Comparison of ENCODE assay signal across 15 cellular contexts in the genomic region with DNA sequence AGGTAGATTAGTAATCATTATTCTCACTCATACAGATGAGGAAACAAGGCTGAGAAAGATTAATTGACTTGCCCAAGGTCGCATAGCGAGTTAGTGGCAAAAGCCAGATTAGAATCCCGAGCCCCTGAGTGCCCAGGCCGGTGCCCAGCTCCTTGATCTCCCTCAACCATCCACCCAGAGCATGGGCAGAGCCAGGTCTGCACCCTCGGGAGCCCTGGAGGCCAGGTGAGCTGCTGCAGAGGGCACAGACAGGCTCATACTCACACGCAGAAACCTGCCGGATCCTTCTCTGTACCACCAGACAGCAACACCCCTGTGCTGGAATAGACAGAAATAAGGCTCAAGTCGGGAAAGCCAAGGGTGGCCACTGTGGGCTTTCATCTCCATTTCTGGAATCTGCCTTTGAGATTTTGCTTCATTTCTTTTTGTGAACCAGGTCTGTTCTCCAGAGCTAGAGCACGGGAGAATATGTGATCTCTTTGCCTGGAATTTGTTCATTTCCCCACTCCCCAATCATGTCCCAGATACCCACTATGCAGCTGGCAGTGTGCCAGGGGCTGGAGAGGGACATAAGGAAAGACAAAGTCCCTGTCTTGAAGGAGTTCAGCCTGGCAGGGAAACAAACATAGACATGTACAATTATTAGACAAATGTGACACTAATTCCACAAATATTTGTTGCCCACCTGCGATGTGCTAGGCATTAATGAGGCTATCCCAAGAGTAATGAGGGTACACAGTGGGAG. TPM values are rescaled to one million over a fixed set of nuclear protein-coding genes. Genes with fewer than 3 reads are reported as not detected.
A peak's percentile ranks its signal among the peaks of the same experiment; 100 is the strongest.
DNase-seq lines count a peak whose midpoint lies in the region; ATAC-seq and TF ChIP-seq lines count a peak whose summit lies in the region.
"Had no signal": no experiment of that assay in that cellular context is flagged by ENCODE, and none has a peak within 500 bp of the region (broad histone marks: within the 10 kb centered on the region; RNA-seq: fewer than 3 reads in every experiment).

No MANE protein-coding gene starts in this region.

- H3K4me1 ChIP-seq in BLaER1 treated with 17β-estradiol and CSF1 and Interleukin-3, amounts not matched to agents 10 nM and 100 nM, result peaks cover 19 to 58% (median 43%) of the 10 kb centered on the region in 10 experiments
- peaks cover 9% of the 10 kb centered on the region for H3K4me1 ChIP-seq in mesenchymal stem cell (ENCODE audit: control insufficient read depth, insufficient read depth, low read depth, low read length)
- peaks cover 12 to 97% (median 62%) of the 10 kb centered on the region in 6 donors for H3K4me1 ChIP-seq in spleen

- 89% methylated on average over 9 of the region's 10 CpGs for WGBS in mesenchymal stem cell
- WGBS in spleen, 5 donors, result 58 to 80% (median 70%) methylated on average over 8 to 10 of the region's 10 CpGs

- H3K14ac ChIP-seq in mesenchymal stem cell (ENCODE audit: low read length in 2 of 2), result peak overlapping the region in 1 of 2 experiments; percentile 26

- TF ChIP-seq EP300 in Ishikawa (IDR thresholded peaks at IDR 0.05; ENCODE audit: borderline replicate concordance), result no peak

- H4K91ac ChIP-seq in mesenchymal stem cell (ENCODE audit: low read length), result peak overlapping the region; percentile 77

- H2AFZ ChIP-seq in mesenchymal stem cell (ENCODE audit: low read depth, low read length), result no peak overlapping the region

- H2AK5ac ChIP-seq in mesenchymal stem cell (ENCODE audit: low read length, severe bottlenecking), result no peak overlapping the region

- H4K8ac ChIP-seq in mesenchymal stem cell (ENCODE audit: low read length), result peak overlapping the region; percentile 47

- no peak overlapping the region for H3K9ac ChIP-seq in BLaER1 treated with 17β-estradiol and CSF1 and Interleukin-3, amounts not matched to agents 10 nM and 100 nM
- H3K9ac ChIP-seq in mesenchymal stem cell (ENCODE audit: low read length), result no peak overlapping the region

- no peak overlapping the region for H3K27ac ChIP-seq in BLaER1 treated with 17β-estradiol and CSF1 and Interleukin-3, amounts not matched to agents 10 nM and 100 nM
- H3K27ac ChIP-seq in mesenchymal stem cell (ENCODE audit: low read length, poor library complexity, severe bottlenecking) (no peak overlapping the region), spleen (peak overlapping the region; percentile 27 to 95 (median 68))

- TF ChIP-seq POLR2A in spleen (IDR thresholded peaks at IDR 0.05), result no peak

- no peak overlapping the region for H3K23ac ChIP-seq in mesenchymal stem cell (ENCODE audit: low read length in 2 of 2)

- TF ChIP-seq RAD21 in Ishikawa (IDR thresholded peaks at IDR 0.05; ENCODE audit: low read depth), result no peak

- peaks cover 0 to 11% (median 1%) of the 10 kb centered on the region in 11 experiments; a peak in 9 of 22 replicates for H4K20me1 ChIP-seq in BLaER1 treated with 17β-estradiol and CSF1 and Interleukin-3, amounts not matched to agents 10 nM and 100 nM

- H2BK12ac ChIP-seq in mesenchymal stem cell (ENCODE audit: low read length in 2 of 2), result peak overlapping the region; percentile 91 to 92

- peak overlapping the region in 8 of 11 experiments; percentile 30 to 64 (median 53); a peak in 14 of 22 replicates for H3K4me2 ChIP-seq in BLaER1 treated with 17β-estradiol and CSF1 and Interleukin-3, amounts not matched to agents 10 nM and 100 nM
- no peak overlapping the region for H3K4me2 ChIP-seq in mesenchymal stem cell (ENCODE audit: low read length, poor library complexity, severe bottlenecking)

- H3K36me3 ChIP-seq in BLaER1 treated with 17β-estradiol and CSF1 and Interleukin-3, amounts not matched to agents 10 nM and 100 nM, result no peaks in the 10 kb centered on the region
- H3K36me3 ChIP-seq in mesenchymal stem cell (ENCODE audit: control insufficient read depth in 1 of 2, insufficient read depth in 2 of 2, low read depth in 1 of 2, low read length in 2 of 2), result no peaks in the 10 kb centered on the region
- H3K36me3 ChIP-seq in spleen, result peaks cover 0 to 2% (median 0%) of the 10 kb centered on the region in 6 donors
- H3K36me3 ChIP-seq: Peyer's patch had no signal

- DNase-seq in mesenchymal stem cell (peak; percentile 24), spleen (no peak), NCI-H1436 (lab: John Stamatoyannopoulos, UW) (no peak), NCI-H1105 (lab: John Stamatoyannopoulos, UW) (no peak)
- no peak for DNase-seq in stimulated activated CD4-positive, alpha-beta T cell treated with anti-CD3 and anti-CD28 coated beads, Interleukin-4, amount 100 ng/mL, for 24 hours
- DNase-seq: CD8-positive, alpha-beta T cell; H7; NCI-H774; Peyer's patch; SHP77 had no signal

- intact Hi-C loops in spleen (cut with DNase I; ENCODE audit: low total_unique reads), result no loop called here

- H3K18ac ChIP-seq in mesenchymal stem cell (ENCODE audit: low read depth in 1 of 2, low read length in 2 of 2), result peak overlapping the region; percentile 40 to 90

- no peak for TF ChIP-seq CTCF in spleen (IDR thresholded peaks at IDR 0.05 in 8 of 11, conservative IDR thresholded peaks at IDR 0.05 in 3 of 11)

- no peak overlapping the region for H3K4me3 ChIP-seq in BLaER1 treated with 17β-estradiol and CSF1 and Interleukin-3, amounts not matched to agents 10 nM and 100 nM
- H3K4me3 ChIP-seq in mesenchymal stem cell (ENCODE audit: insufficient read depth in 1 of 2, low read depth in 1 of 2, low read length in 2 of 2), result no peak overlapping the region
- H3K4me3 ChIP-seq in spleen, result peak overlapping the region in 4 of 8 donors; percentile 2 to 76 (median 38)
- H3K4me3 ChIP-seq: Peyer's patch had no signal

- H3K79me1 ChIP-seq in mesenchymal stem cell (replicated peaks; ENCODE audit: low read length, poor library complexity, severe bottlenecking), result no peaks in the 10 kb centered on the region

- ATAC-seq in GM18861 (IDR thresholded peaks at IDR 0.05; ENCODE audit: unreplicated experiment), result no peak
- ATAC-seq: CD8-positive, alpha-beta T cell; SK-N-SH treated with all-trans-retinoic acid at 6 μM for 48 hours had no signal

- no peak overlapping the region for H2BK5ac ChIP-seq in mesenchymal stem cell (ENCODE audit: low read depth, low read length, poor library complexity, severe bottlenecking)

- peak overlapping the region; percentile 67 to 75 for H3K4ac ChIP-seq in mesenchymal stem cell (ENCODE audit: low read depth in 1 of 2, low read length in 2 of 2)

- H3K9me3 ChIP-seq in BLaER1 treated with 17β-estradiol and CSF1 and Interleukin-3, amounts not matched to agents 10 nM and 100 nM (replicated peaks in 1 of 11), result no peaks in the 10 kb centered on the region
- H3K9me3 ChIP-seq in mesenchymal stem cell (ENCODE audit: control insufficient read depth, low read length), result no peaks in the 10 kb centered on the region
- H3K9me3 ChIP-seq in spleen, result no peaks in the 10 kb centered on the region
- H3K9me3 ChIP-seq: Peyer's patch had no signal

- peak overlapping the region; percentile 44 for H2BK15ac ChIP-seq in mesenchymal stem cell (ENCODE audit: low read depth, poor library complexity, severe bottlenecking)

- peak overlapping the region; percentile 39 for H2BK120ac ChIP-seq in mesenchymal stem cell (ENCODE audit: low read depth, low read length)

- H3K27me3 ChIP-seq in BLaER1 treated with 17β-estradiol and CSF1 and Interleukin-3, amounts not matched to agents 10 nM and 100 nM, result peaks cover 30 to 47% (median 40%) of the 10 kb centered on the region in 11 experiments
- H3K27me3 ChIP-seq in mesenchymal stem cell (ENCODE audit: control insufficient read depth in 1 of 2, insufficient read depth in 1 of 2, low read length in 2 of 2) (peaks cover 26 to 57% of the 10 kb centered on the region in 2 experiments), spleen (replicated peaks in 1 of 7) (peaks cover 0 to 85% (median 11%) of the 10 kb centered on the region in 7 donors)
- H3K27me3 ChIP-seq: Peyer's patch had no signal

TF ChIP-seq in Ishikawa, 13 proteins besides CTCF, POLR2A, EP300 and RAD21 (continues in another document):
- TF ChIP-seq, protein P1, sequence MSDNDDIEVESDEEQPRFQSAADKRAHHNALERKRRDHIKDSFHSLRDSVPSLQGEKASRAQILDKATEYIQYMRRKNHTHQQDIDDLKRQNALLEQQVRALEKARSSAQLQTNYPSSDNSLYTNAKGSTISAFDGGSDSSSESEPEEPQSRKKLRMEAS (IDR thresholded peaks at IDR 0.05), result no peak
- TF ChIP-seq, protein P2, sequence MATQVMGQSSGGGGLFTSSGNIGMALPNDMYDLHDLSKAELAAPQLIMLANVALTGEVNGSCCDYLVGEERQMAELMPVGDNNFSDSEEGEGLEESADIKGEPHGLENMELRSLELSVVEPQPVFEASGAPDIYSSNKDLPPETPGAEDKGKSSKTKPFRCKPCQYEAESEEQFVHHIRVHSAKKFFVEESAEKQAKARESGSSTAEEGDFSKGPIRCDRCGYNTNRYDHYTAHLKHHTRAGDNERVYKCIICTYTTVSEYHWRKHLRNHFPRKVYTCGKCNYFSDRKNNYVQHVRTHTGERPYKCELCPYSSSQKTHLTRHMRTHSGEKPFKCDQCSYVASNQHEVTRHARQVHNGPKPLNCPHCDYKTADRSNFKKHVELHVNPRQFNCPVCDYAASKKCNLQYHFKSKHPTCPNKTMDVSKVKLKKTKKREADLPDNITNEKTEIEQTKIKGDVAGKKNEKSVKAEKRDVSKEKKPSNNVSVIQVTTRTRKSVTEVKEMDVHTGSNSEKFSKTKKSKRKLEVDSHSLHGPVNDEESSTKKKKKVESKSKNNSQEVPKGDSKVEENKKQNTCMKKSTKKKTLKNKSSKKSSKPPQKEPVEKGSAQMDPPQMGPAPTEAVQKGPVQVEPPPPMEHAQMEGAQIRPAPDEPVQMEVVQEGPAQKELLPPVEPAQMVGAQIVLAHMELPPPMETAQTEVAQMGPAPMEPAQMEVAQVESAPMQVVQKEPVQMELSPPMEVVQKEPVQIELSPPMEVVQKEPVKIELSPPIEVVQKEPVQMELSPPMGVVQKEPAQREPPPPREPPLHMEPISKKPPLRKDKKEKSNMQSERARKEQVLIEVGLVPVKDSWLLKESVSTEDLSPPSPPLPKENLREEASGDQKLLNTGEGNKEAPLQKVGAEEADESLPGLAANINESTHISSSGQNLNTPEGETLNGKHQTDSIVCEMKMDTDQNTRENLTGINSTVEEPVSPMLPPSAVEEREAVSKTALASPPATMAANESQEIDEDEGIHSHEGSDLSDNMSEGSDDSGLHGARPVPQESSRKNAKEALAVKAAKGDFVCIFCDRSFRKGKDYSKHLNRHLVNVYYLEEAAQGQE (IDR thresholded peaks at IDR 0.05; ENCODE audit: low read depth), result no peak
- TF ChIP-seq, protein P3, sequence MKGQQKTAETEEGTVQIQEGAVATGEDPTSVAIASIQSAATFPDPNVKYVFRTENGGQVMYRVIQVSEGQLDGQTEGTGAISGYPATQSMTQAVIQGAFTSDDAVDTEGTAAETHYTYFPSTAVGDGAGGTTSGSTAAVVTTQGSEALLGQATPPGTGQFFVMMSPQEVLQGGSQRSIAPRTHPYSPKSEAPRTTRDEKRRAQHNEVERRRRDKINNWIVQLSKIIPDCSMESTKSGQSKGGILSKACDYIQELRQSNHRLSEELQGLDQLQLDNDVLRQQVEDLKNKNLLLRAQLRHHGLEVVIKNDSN (IDR thresholded peaks at IDR 0.05), result no peak
- TF ChIP-seq CEBPB (IDR thresholded peaks at IDR 0.05) (no peak), TCF12 (IDR thresholded peaks at IDR 0.05; ENCODE audit: low read depth) (no peak), TAF1 (IDR thresholded peaks at IDR 0.05; ENCODE audit: low read depth) (no peak)

RNA-seq across cellular contexts. Expression of gene AFAP1L2, which starts 5.5 kb away (rescaled TPM):
- polyA plus RNA-seq in mesenchymal stem cell (2013, experiment 1 of 2), result 60.2 TPM
- polyA plus RNA-seq in mesenchymal stem cell (2013, experiment 2 of 2), result 57.6 TPM
- 100 to 1,000 TPM; 119 to 273 (median 191) TPM for total RNA-seq in spleen
- 10 to 100 TPM; 18.3 to 71.5 (median 19.3) TPM for polyA plus RNA-seq in spleen
- total RNA-seq: NCI-H460 had no signal

Comparison
In these comparisons a context has a peak if more than half of its experiments do, and no peak if none do; other contexts are left out.
1. H3K27ac ChIP-seq: peak in spleen (8 of 8); none in BLaER1 treated with 17β-estradiol and CSF1 and Interleukin-3, amounts not matched to agents 10 nM and 100 nM (0 of 11) and mesenchymal stem cell (single experiment).